In genomic region chr4:97504713-97505112, GRCh38 we compare ENCODE assay signal across 1 cellular context.
TF ChIP-seq lines count a peak whose summit lies in the region.

No MANE protein-coding gene starts in this region.

TF ChIP-seq in H1, 55 proteins besides CTCF, POLR2A, EP300 and RAD21:
- TF ChIP-seq, protein P1, sequence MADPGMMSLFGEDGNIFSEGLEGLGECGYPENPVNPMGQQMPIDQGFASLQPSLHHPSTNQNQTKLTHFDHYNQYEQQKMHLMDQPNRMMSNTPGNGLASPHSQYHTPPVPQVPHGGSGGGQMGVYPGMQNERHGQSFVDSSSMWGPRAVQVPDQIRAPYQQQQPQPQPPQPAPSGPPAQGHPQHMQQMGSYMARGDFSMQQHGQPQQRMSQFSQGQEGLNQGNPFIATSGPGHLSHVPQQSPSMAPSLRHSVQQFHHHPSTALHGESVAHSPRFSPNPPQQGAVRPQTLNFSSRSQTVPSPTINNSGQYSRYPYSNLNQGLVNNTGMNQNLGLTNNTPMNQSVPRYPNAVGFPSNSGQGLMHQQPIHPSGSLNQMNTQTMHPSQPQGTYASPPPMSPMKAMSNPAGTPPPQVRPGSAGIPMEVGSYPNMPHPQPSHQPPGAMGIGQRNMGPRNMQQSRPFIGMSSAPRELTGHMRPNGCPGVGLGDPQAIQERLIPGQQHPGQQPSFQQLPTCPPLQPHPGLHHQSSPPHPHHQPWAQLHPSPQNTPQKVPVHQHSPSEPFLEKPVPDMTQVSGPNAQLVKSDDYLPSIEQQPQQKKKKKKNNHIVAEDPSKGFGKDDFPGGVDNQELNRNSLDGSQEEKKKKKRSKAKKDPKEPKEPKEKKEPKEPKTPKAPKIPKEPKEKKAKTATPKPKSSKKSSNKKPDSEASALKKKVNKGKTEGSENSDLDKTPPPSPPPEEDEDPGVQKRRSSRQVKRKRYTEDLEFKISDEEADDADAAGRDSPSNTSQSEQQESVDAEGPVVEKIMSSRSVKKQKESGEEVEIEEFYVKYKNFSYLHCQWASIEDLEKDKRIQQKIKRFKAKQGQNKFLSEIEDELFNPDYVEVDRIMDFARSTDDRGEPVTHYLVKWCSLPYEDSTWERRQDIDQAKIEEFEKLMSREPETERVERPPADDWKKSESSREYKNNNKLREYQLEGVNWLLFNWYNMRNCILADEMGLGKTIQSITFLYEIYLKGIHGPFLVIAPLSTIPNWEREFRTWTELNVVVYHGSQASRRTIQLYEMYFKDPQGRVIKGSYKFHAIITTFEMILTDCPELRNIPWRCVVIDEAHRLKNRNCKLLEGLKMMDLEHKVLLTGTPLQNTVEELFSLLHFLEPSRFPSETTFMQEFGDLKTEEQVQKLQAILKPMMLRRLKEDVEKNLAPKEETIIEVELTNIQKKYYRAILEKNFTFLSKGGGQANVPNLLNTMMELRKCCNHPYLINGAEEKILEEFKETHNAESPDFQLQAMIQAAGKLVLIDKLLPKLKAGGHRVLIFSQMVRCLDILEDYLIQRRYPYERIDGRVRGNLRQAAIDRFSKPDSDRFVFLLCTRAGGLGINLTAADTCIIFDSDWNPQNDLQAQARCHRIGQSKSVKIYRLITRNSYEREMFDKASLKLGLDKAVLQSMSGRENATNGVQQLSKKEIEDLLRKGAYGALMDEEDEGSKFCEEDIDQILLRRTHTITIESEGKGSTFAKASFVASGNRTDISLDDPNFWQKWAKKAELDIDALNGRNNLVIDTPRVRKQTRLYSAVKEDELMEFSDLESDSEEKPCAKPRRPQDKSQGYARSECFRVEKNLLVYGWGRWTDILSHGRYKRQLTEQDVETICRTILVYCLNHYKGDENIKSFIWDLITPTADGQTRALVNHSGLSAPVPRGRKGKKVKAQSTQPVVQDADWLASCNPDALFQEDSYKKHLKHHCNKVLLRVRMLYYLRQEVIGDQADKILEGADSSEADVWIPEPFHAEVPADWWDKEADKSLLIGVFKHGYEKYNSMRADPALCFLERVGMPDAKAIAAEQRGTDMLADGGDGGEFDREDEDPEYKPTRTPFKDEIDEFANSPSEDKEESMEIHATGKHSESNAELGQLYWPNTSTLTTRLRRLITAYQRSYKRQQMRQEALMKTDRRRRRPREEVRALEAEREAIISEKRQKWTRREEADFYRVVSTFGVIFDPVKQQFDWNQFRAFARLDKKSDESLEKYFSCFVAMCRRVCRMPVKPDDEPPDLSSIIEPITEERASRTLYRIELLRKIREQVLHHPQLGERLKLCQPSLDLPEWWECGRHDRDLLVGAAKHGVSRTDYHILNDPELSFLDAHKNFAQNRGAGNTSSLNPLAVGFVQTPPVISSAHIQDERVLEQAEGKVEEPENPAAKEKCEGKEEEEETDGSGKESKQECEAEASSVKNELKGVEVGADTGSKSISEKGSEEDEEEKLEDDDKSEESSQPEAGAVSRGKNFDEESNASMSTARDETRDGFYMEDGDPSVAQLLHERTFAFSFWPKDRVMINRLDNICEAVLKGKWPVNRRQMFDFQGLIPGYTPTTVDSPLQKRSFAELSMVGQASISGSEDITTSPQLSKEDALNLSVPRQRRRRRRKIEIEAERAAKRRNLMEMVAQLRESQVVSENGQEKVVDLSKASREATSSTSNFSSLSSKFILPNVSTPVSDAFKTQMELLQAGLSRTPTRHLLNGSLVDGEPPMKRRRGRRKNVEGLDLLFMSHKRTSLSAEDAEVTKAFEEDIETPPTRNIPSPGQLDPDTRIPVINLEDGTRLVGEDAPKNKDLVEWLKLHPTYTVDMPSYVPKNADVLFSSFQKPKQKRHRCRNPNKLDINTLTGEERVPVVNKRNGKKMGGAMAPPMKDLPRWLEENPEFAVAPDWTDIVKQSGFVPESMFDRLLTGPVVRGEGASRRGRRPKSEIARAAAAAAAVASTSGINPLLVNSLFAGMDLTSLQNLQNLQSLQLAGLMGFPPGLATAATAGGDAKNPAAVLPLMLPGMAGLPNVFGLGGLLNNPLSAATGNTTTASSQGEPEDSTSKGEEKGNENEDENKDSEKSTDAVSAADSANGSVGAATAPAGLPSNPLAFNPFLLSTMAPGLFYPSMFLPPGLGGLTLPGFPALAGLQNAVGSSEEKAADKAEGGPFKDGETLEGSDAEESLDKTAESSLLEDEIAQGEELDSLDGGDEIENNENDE (IDR thresholded peaks at IDR 0.05; ENCODE audit: insufficient replicate concordance, low read length), result peak; percentile 34
- TF ChIP-seq RFX5 (IDR thresholded peaks at IDR 0.05; ENCODE audit: borderline replicate concordance, low read depth, low read length), result no peak
